1 cellular context compared by ENCODE assay signal in the genomic region with DNA sequence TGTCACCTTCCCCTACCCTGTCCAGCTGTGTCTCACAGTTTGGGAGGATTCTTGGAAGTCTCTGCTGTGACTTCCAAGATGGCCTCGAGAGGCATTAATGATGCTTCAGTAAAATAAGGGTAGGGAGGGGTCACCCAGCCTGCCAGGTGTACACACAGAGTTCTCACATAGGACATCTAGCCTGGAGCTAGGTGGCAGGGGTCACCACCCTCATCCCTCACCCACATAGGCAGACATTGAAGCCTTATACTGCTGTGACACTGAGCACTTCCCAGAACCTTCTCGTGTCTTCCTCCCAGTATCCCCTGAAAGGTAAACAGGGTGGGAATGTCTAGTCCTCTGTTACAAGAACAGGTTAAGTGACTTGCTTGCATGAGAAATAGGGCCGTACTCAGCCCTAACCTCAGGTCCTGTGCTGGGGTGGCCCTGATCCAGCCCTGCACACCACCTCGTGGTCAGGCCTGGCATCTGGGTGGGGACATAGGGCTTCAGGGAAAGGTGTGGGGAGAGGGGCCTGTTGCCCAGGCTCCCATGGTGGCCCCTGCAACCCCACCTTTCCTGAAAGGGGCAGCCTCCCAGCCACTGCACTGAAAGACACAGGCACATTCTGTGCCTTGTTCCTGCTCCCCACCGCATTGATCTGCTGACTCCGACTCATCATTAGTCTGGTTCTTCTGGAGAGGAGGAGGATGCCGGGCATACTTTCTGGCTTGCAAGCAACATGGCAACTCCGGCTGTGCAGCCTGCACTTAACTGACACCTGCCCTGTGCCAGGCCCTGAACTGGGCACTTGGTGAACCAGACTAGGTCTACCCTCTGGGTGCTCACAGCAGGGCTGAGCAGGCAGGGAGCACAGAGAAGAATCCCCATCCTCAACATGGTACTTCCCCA.
TF ChIP-seq lines count a peak whose summit lies in the region.

No MANE protein-coding gene starts in this region.

TF ChIP-seq in H1, 55 proteins besides CTCF, POLR2A, EP300 and RAD21:
- TF ChIP-seq SP1 (IDR thresholded peaks at IDR 0.05; ENCODE audit: low read depth, low read length): no peak
- TF ChIP-seq JUND (IDR thresholded peaks at IDR 0.05; ENCODE audit: low read length): no peak
- TF ChIP-seq ASH2L (IDR thresholded peaks at IDR 0.05; ENCODE audit: low read length): no peak
- no peak for TF ChIP-seq NRF1 (IDR thresholded peaks at IDR 0.05; ENCODE audit: low read depth, low read length)
- TF ChIP-seq CEBPB (IDR thresholded peaks at IDR 0.05; ENCODE audit: low read depth, low read length): no peak
- no peak for TF ChIP-seq TAF1 (IDR thresholded peaks at IDR 0.05; ENCODE audit: low read depth, low read length)
- no peak for TF ChIP-seq RNF2 (IDR thresholded peaks at IDR 0.05; ENCODE audit: borderline replicate concordance, low read depth, low read length, missing control alignments, poor library complexity, severe bottlenecking)
- no peak for TF ChIP-seq SAP30 (IDR thresholded peaks at IDR 0.05; ENCODE audit: insufficient read depth, insufficient replicate concordance, low read length)
- TF ChIP-seq JUN (IDR thresholded peaks at IDR 0.05; ENCODE audit: low read depth, low read length): no peak
- TF ChIP-seq RBBP5 (IDR thresholded peaks at IDR 0.05; ENCODE audit: borderline replicate concordance, low read depth, low read length): no peak
- TF ChIP-seq RXRA (IDR thresholded peaks at IDR 0.05; ENCODE audit: insufficient read depth, low read depth, low read length): no peak
- TF ChIP-seq BCL11A (IDR thresholded peaks at IDR 0.05; ENCODE audit: low read depth in 2 of 2, low read length in 2 of 2): no peak
